26 cellular contexts compared by ENCODE assay signal in the genomic region with DNA sequence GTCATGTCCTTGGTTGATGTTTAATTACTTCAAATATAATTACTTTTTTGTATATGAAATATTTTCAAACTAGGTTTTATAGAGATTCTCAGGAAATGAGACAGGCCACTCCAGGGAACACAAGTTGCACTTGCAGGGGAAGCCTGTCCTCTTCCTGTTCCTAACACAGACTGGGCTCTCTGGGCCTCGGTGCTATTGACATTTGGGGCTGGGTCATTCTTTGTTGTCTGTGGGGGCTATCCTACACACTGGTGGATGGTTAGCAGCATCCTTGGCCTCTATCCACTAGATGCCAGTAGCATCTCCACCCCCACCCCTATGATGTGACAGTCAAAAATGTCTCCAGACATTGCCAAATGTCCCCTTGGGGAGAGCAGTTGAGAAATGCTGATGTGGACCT. TPM values are rescaled to one million over a fixed set of nuclear protein-coding genes. Genes with fewer than 3 reads are reported as not detected.
"Had no signal": no experiment of that assay in that cellular context is flagged by ENCODE, and none has a peak within 500 bp of the region (broad histone marks: within the 10 kb centered on the region; RNA-seq: fewer than 3 reads in every experiment).

No MANE protein-coding gene starts in this region.

- H3K4me3 ChIP-seq: dorsolateral prefrontal cortex, esophagus muscularis mucosa, gastrocnemius medialis, stomach, suprapubic skin, transverse colon had no signal

- H3K79me2 ChIP-seq: parathyroid adenoma had no signal

- H3K36me3 Mint-ChIP-seq: brain had no signal

- H3K27ac Mint-ChIP-seq: brain; nephron; stimulated activated effector memory CD8-positive, alpha-beta T cell treated with anti-CD3 and anti-CD28 coated beads, Interleukin-12 subunit alpha, Interleukin-12 subunit beta, amount 100 ng/mL, for 72 hours had no signal

- H3K9me3 ChIP-seq: esophagus muscularis mucosa, gastrocnemius medialis, stomach, suprapubic skin, transverse colon had no signal

- H3K9me3 Mint-ChIP-seq: activated CD4-positive, alpha-beta memory T cell treated with anti-CD3 and anti-CD28 coated beads for 36 hours; stimulated activated effector memory CD8-positive, alpha-beta T cell treated with anti-CD3 and anti-CD28 coated beads, Interleukin-12 subunit alpha, Interleukin-12 subunit beta, amount 100 ng/mL, for 72 hours had no signal

- ATAC-seq: activated CD8-positive, alpha-beta memory T cell treated with anti-CD3 and anti-CD28 coated beads, Interleukin-2, amount 10 ng/mL, durations not matched to agents 7 days and 5 days; gastrocnemius medialis; left ventricle myocardium superior; sciatic nerve; stimulated activated effector memory CD8-positive, alpha-beta T cell treated with anti-CD3 and anti-CD28 coated beads, Interleukin-12 subunit alpha, Interleukin-12 subunit beta, amount 100 ng/mL, for 72 hours had no signal

- H2AFZ ChIP-seq: parathyroid adenoma had no signal

- H3K4me3 Mint-ChIP-seq: activated CD4-positive, alpha-beta memory T cell treated with anti-CD3 and anti-CD28 coated beads for 36 hours; activated CD8-positive, alpha-beta memory T cell treated with anti-CD3 and anti-CD28 coated beads, Interleukin-2, amount 10 ng/mL, durations not matched to agents 7 days and 5 days; brain; nephron; stimulated activated effector memory CD8-positive, alpha-beta T cell treated with anti-CD3 and anti-CD28 coated beads, Interleukin-12 subunit alpha, Interleukin-12 subunit beta, amount 100 ng/mL, for 72 hours had no signal

- H3K4me1 ChIP-seq: esophagus muscularis mucosa, suprapubic skin, transverse colon had no signal

- H3K9ac ChIP-seq: parathyroid adenoma had no signal

- H3K27ac ChIP-seq: dorsolateral prefrontal cortex, esophagus muscularis mucosa, gastrocnemius medialis, parathyroid adenoma, stomach, suprapubic skin, transverse colon had no signal

- H3K27me3 Mint-ChIP-seq: activated CD4-positive, alpha-beta memory T cell treated with anti-CD3 and anti-CD28 coated beads for 36 hours; activated CD8-positive, alpha-beta memory T cell treated with anti-CD3 and anti-CD28 coated beads, Interleukin-2, amount 10 ng/mL, durations not matched to agents 7 days and 5 days; brain had no signal

- DNase-seq: activated CD4-positive, alpha-beta memory T cell treated with anti-CD3 and anti-CD28 coated beads for 36 hours; activated CD4-positive, alpha-beta T cell treated with anti-CD3 and anti-CD28 coated beads for 48 hours; activated CD8-positive, alpha-beta memory T cell treated with anti-CD3 and anti-CD28 coated beads, Interleukin-2, amount 10 ng/mL, durations not matched to agents 7 days and 5 days; activated naive CD4-positive, alpha-beta T cell treated with Interleukin-2 at 50 U/mL for 16 hours; activated T-cell treated with anti-CD3 and anti-CD28 coated beads for 4 hours; anterior cingulate cortex; central memory CD4-positive, alpha-beta T cell; dorsolateral prefrontal cortex; gastrocnemius medialis; hippocampal formation; kidney glomerular epithelial cell; left ventricle myocardium superior; mammary epithelial cell; midbrain; small intestine; stimulated activated CD4-positive, alpha-beta T cell treated with anti-CD3 and anti-CD28 coated beads, Interleukin-2, amount 100 ng/mL, for 24 hours; stomach; T-helper 2 cell; transverse colon had no signal

- H3K36me3 ChIP-seq: esophagus muscularis mucosa, gastrocnemius medialis, suprapubic skin, transverse colon had no signal

- H3K27me3 ChIP-seq: esophagus muscularis mucosa, gastrocnemius medialis, suprapubic skin, transverse colon had no signal

RNA-seq across cellular contexts. Expression of a gene that starts 49.3 kb away (rescaled TPM):
- total RNA-seq: gastrocnemius medialis, left ventricle myocardium superior, suprapubic skin had no signal
